In the genomic region with DNA sequence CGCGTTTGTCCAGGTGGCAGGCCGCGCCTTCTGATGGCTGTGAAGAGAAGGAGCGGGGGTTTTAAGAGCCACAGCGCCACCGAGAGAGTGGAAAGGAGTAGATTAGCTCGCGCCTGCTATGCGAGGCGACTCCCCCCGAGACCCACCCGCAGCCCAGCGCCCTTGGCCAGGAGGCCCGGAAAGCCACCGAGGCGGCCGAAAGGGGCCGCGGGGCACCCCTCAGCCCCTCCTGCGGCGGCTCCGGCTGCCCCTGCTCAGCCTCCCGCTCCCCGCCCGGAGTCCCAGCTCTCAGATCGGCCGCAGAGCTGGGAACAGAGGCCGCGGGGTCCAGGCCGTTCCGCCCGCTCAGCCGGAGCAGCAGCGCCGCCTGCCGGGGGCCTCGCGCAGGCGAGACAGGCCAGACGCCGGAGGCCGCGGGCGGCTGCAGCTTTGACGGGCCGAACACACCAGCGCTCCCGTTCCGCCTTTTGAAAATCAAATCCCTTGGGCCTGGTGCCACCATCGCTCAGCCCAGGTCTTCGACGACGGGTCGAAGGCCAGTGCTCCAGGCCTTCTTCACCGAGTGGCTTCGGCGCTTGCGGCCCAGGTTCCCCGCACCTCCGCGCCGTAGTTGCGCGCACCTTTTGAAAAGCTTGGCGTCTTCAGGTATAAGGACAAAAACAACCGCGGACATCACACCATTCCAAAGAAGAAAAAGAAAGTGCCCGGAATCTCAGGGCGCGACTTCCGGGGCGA, we compare ENCODE assay signal across 9 cellular contexts. TPM values are rescaled to one million over a fixed set of nuclear protein-coding genes. Genes with fewer than 3 reads are reported as not detected.
DNase-seq lines count a peak whose midpoint lies in the region; ATAC-seq and TF ChIP-seq lines count a peak whose summit lies in the region.
"Had no signal": no experiment of that assay in that cellular context is flagged by ENCODE, and none has a peak within 500 bp of the region (broad histone marks: within the 10 kb centered on the region; RNA-seq: fewer than 3 reads in every experiment).

No MANE protein-coding gene starts in this region.

- H3K36me3 ChIP-seq in CD4-positive, CD25-positive, alpha-beta regulatory T cell (ENCODE audit: control insufficient read depth, insufficient read depth, low read length): no peaks in the 10 kb centered on the region
- no peaks in the 10 kb centered on the region for H3K36me3 ChIP-seq in OCI-LY3 (replicated peaks; ENCODE audit: low read depth, low read length)
- H3K36me3 ChIP-seq in tibial artery: no peaks in the 10 kb centered on the region

- H3K4me1 ChIP-seq in CD4-positive, CD25-positive, alpha-beta regulatory T cell (ENCODE audit: control insufficient read depth, insufficient read depth, low read length, poor library complexity, severe bottlenecking): peaks cover 12% of the 10 kb centered on the region
- H3K4me1 ChIP-seq in OCI-LY3 (ENCODE audit: low read length): peaks cover 4% of the 10 kb centered on the region; the same call in 1 of the 2 replicates
- peaks cover 0 to 16% (median 15%) of the 10 kb centered on the region in 4 donors for H3K4me1 ChIP-seq in tibial artery

- peaks cover 0 to 5% (median 2%) of the 10 kb centered on the region in 7 donors for H3K9me3 Mint-ChIP-seq in CD4-positive, CD25-positive, alpha-beta regulatory T cell
- H3K9me3 Mint-ChIP-seq in activated T-helper 2 cell treated with anti-CD3 and anti-CD28 coated beads, Interferon-gamma antibody, Interleukin-2, Interleukin-4, amounts not matched to agents 10 μg/mL and 5 μg/mL and 100 μg/mL, durations not matched to agents 14 hours and 24 hours and 36 hours: no peaks in the 10 kb centered on the region

- intact Hi-C loops in activated T-helper 2 cell treated with anti-CD3 and anti-CD28 coated beads, Interferon-gamma antibody, Interleukin-2, Interleukin-4, amounts not matched to agents 10 μg/mL and 5 μg/mL and 100 μg/mL, durations not matched to agents 14 hours and 24 hours and 36 hours (cut with micrococcal nuclease): loop anchor here (2.0 kb wide), 2 partner anchors 17 to 27 kb away; no protein-coding TSS in a partner anchor
- intact Hi-C loops in tibial artery (cut with DNase I; ENCODE audit: low total_unique reads): no loop called here

- H3K9ac ChIP-seq in OCI-LY3 (ENCODE audit: low read length): peak overlapping the region; percentile 71

- H3K79me2 ChIP-seq in OCI-LY3 (ENCODE audit: low read length): no peaks in the 10 kb centered on the region

- H3K4me2 ChIP-seq in OCI-LY3 (ENCODE audit: low read length): peak overlapping the region; percentile 75

- no peaks in the 10 kb centered on the region for H3K9me3 ChIP-seq in CD4-positive, CD25-positive, alpha-beta regulatory T cell (ENCODE audit: control insufficient read depth in 2 of 2, low read length in 2 of 2)
- no peaks in the 10 kb centered on the region for H3K9me3 ChIP-seq in OCI-LY3 (ENCODE audit: insufficient read depth, low read length)
- H3K9me3 ChIP-seq in tibial artery: no peaks in the 10 kb centered on the region

- TF ChIP-seq CTCF in OCI-LY3 (IDR thresholded peaks at IDR 0.05; ENCODE audit: low read depth, low read length) (peak; percentile 58), tibial artery (IDR thresholded peaks at IDR 0.05) (peak; percentile 73 to 74)

- no peak overlapping the region for H3K27ac ChIP-seq in CD4-positive, CD25-positive, alpha-beta regulatory T cell (ENCODE audit: insufficient read depth, low read length, poor library complexity, severe bottlenecking)
- H3K27ac ChIP-seq in OCI-LY3 (ENCODE audit: low read length): peak overlapping the region; percentile 20; the same call in 1 of the 2 replicates
- H3K27ac ChIP-seq in tibial artery: no peak overlapping the region

- no peaks in the 10 kb centered on the region for H4K20me1 ChIP-seq in OCI-LY3 (ENCODE audit: insufficient read depth, low read length)

- H3K27me3 ChIP-seq in CD4-positive, CD25-positive, alpha-beta regulatory T cell (ENCODE audit: control insufficient read depth, insufficient read depth, low read length): peaks cover 25% of the 10 kb centered on the region
- H3K27me3 ChIP-seq in OCI-LY3 (ENCODE audit: low read depth, low read length) (no peaks in the 10 kb centered on the region), tibial artery (peaks cover 0 to 71% of the 10 kb centered on the region in 2 donors)

- DNase-seq in CD4-positive, CD25-positive, alpha-beta regulatory T cell: peak in 2 of 3 donors; percentile 53 to 56
- peak; percentile 47 for DNase-seq in activated T-helper 2 cell treated with anti-CD3 and anti-CD28 coated beads, Interferon-gamma antibody, Interleukin-2, Interleukin-4, amounts not matched to agents 10 μg/mL and 5 μg/mL and 100 μg/mL, durations not matched to agents 14 hours and 24 hours and 36 hours (ENCODE audit: low spot score)
- DNase-seq in foreskin melanocyte: peak; percentile 63
- DNase-seq in nucleus accumbens (lab: John Stamatoyannopoulos, UW): peak in 32 of 56 donors; percentile 3 to 70 (median 14)
- DNase-seq in tibial artery: peak in 1 of 2 donors; percentile 49

- H3K4me1 Mint-ChIP-seq in CD4-positive, CD25-positive, alpha-beta regulatory T cell: peaks cover 3 to 18% (median 12%) of the 10 kb centered on the region in 4 donors
- peaks cover 9% of the 10 kb centered on the region for H3K4me1 Mint-ChIP-seq in activated T-helper 2 cell treated with anti-CD3 and anti-CD28 coated beads, Interferon-gamma antibody, Interleukin-2, Interleukin-4, amounts not matched to agents 10 μg/mL and 5 μg/mL and 100 μg/mL, durations not matched to agents 14 hours and 24 hours and 36 hours (ENCODE audit: low read depth)

- peaks cover 64% of the 10 kb centered on the region for H3K27me3 Mint-ChIP-seq in CD4-positive, CD25-positive, alpha-beta regulatory T cell
- peaks cover 63% of the 10 kb centered on the region for H3K27me3 Mint-ChIP-seq in activated T-helper 2 cell treated with anti-CD3 and anti-CD28 coated beads, Interferon-gamma antibody, Interleukin-2, Interleukin-4, amounts not matched to agents 10 μg/mL and 5 μg/mL and 100 μg/mL, durations not matched to agents 14 hours and 24 hours and 36 hours (ENCODE audit: low read depth)

- peak overlapping the region; percentile 91 for H2AFZ ChIP-seq in OCI-LY3 (ENCODE audit: low read depth, low read length)

- no peaks in the 10 kb centered on the region for H3K36me3 Mint-ChIP-seq in CD4-positive, CD25-positive, alpha-beta regulatory T cell
- H3K36me3 Mint-ChIP-seq in activated T-helper 2 cell treated with anti-CD3 and anti-CD28 coated beads, Interferon-gamma antibody, Interleukin-2, Interleukin-4, amounts not matched to agents 10 μg/mL and 5 μg/mL and 100 μg/mL, durations not matched to agents 14 hours and 24 hours and 36 hours (ENCODE audit: low read depth): no peaks in the 10 kb centered on the region

- H3K27ac Mint-ChIP-seq in CD4-positive, CD25-positive, alpha-beta regulatory T cell: no peak overlapping the region
- H3K27ac Mint-ChIP-seq in activated T-helper 2 cell treated with anti-CD3 and anti-CD28 coated beads, Interferon-gamma antibody, Interleukin-2, Interleukin-4, amounts not matched to agents 10 μg/mL and 5 μg/mL and 100 μg/mL, durations not matched to agents 14 hours and 24 hours and 36 hours: no peak overlapping the region

- ATAC-seq in CD4-positive, CD25-positive, alpha-beta regulatory T cell (ENCODE audit: low read depth in 2 of 2): peak; percentile 60 to 67
- ATAC-seq in GM19324 (IDR thresholded peaks at IDR 0.05; ENCODE audit: low FRiP score, unreplicated experiment): peak; percentile 87
- ATAC-seq in HG03521 (IDR thresholded peaks at IDR 0.05; ENCODE audit: unreplicated experiment): peak; percentile 81

- H3K4me3 ChIP-seq in CD4-positive, CD25-positive, alpha-beta regulatory T cell (ENCODE audit: low read depth, low read length): no peak overlapping the region
- H3K4me3 ChIP-seq in OCI-LY3 (ENCODE audit: low read length): peak overlapping the region; percentile 76
- peak overlapping the region; percentile 30 to 49 for H3K4me3 ChIP-seq in tibial artery

- peak overlapping the region in 3 of 4 donors; percentile 63 to 78 (median 72) for H3K4me3 Mint-ChIP-seq in CD4-positive, CD25-positive, alpha-beta regulatory T cell
- H3K4me3 Mint-ChIP-seq in activated T-helper 2 cell treated with anti-CD3 and anti-CD28 coated beads, Interferon-gamma antibody, Interleukin-2, Interleukin-4, amounts not matched to agents 10 μg/mL and 5 μg/mL and 100 μg/mL, durations not matched to agents 14 hours and 24 hours and 36 hours (ENCODE audit: low read depth): peak overlapping the region; percentile 66

RNA-seq across cellular contexts. Expression of a gene that starts 15.3 kb away (rescaled TPM):
- total RNA-seq in CD4-positive, CD25-positive, alpha-beta regulatory T cell: not detected
- not detected for polyA plus RNA-seq in CD4-positive, CD25-positive, alpha-beta regulatory T cell
- not detected in 2 replicates for total RNA-seq in activated T-helper 2 cell treated with anti-CD3 and anti-CD28 coated beads, Interferon-gamma antibody, Interleukin-2, Interleukin-4, amounts not matched to agents 10 μg/mL and 5 μg/mL and 100 μg/mL, durations not matched to agents 14 hours and 24 hours and 36 hours
- total RNA-seq: activated CD8-positive, alpha-beta memory T cell treated with anti-CD3 and anti-CD28 coated beads for 36 hours had no signal

RNA-seq across cellular contexts. Expression of a gene that starts 34.0 kb away (rescaled TPM):
- not detected for total RNA-seq in CD4-positive, CD25-positive, alpha-beta regulatory T cell
- not detected for polyA plus RNA-seq in CD4-positive, CD25-positive, alpha-beta regulatory T cell
- total RNA-seq in activated T-helper 2 cell treated with anti-CD3 and anti-CD28 coated beads, Interferon-gamma antibody, Interleukin-2, Interleukin-4, amounts not matched to agents 10 μg/mL and 5 μg/mL and 100 μg/mL, durations not matched to agents 14 hours and 24 hours and 36 hours: not detected in 2 replicates
- total RNA-seq: activated CD8-positive, alpha-beta memory T cell treated with anti-CD3 and anti-CD28 coated beads for 36 hours had no signal

RNA-seq across cellular contexts. Expression of a gene that starts 34.7 kb away (rescaled TPM):
- not detected for total RNA-seq in CD4-positive, CD25-positive, alpha-beta regulatory T cell
- polyA plus RNA-seq in CD4-positive, CD25-positive, alpha-beta regulatory T cell: not detected
- total RNA-seq in activated T-helper 2 cell treated with anti-CD3 and anti-CD28 coated beads, Interferon-gamma antibody, Interleukin-2, Interleukin-4, amounts not matched to agents 10 μg/mL and 5 μg/mL and 100 μg/mL, durations not matched to agents 14 hours and 24 hours and 36 hours: not detected in 2 replicates
- total RNA-seq: activated CD8-positive, alpha-beta memory T cell treated with anti-CD3 and anti-CD28 coated beads for 36 hours had no signal
